In genomic region chr11:68289456-68289855, GRCh38 we compare ENCODE assay signal across 8 cellular contexts.
"Had no signal": no experiment of that assay in that cellular context is flagged by ENCODE, and none has a peak within 500 bp of the region (broad histone marks: within the 10 kb centered on the region; RNA-seq: fewer than 3 reads in every experiment).

No MANE protein-coding gene starts in this region.

- ATAC-seq: GM12878 had no signal

- DNase-seq: GDM1, GF-D8 had no signal

- FAIRE-seq: G401.6, GM12878, GM12891, GM12892, GM18507, GM19239 had no signal

- H3K4me3 ChIP-seq: GM12878 had no signal
